ENCODE assay signal across 8 cellular contexts in genomic region chr5:170000155-170000554, GRCh38. TPM values are rescaled to one million over a fixed set of nuclear protein-coding genes. Genes with fewer than 3 reads are reported as not detected.
"Had no signal": no experiment of that assay in that cellular context is flagged by ENCODE, and none has a peak within 500 bp of the region (broad histone marks: within the 10 kb centered on the region; RNA-seq: fewer than 3 reads in every experiment).

No MANE protein-coding gene starts in this region.

- DNase-seq: IMR-90, KBM-7, KG1 had no signal

- H3K27ac ChIP-seq: HL-60 had no signal

- H3K9me3 Mint-ChIP-seq: IgD-negative memory B cell had no signal

- H3K27ac Mint-ChIP-seq: IgD-negative memory B cell had no signal

- H3K4me3 Mint-ChIP-seq: IgD-negative memory B cell had no signal

- H3K27me3 Mint-ChIP-seq: IgD-negative memory B cell had no signal

- FAIRE-seq: HepG2, HTR-8/SVneo had no signal

- ATAC-seq: HepG2 had no signal

RNA-seq across cellular contexts. Expression of gene INSYN2B, which starts 19.9 kb away (rescaled TPM):
- total RNA-seq: HepG2, HT-29 had no signal
- polyA plus RNA-seq: HepG2, IgD-negative memory B cell had no signal
